In genomic region chr12:119154435-119154818, GRCh38 we compare ENCODE assay signal across 1 cellular context.
TF ChIP-seq lines count a peak whose summit lies in the region.

No MANE protein-coding gene starts in this region.

TF ChIP-seq in endothelial cell of umbilical vein, 7 proteins besides CTCF, POLR2A, EP300 and RAD21 (continued from another document):
- TF ChIP-seq JUN (IDR thresholded peaks at IDR 0.05; ENCODE audit: borderline replicate concordance, insufficient read depth, insufficient read length, low read depth), result no peak
